ENCODE assay signal across 8 cellular contexts in genomic region chr6:42390228-42390934, GRCh38.
DNase-seq lines count a peak whose midpoint lies in the region; ATAC-seq and TF ChIP-seq lines count a peak whose summit lies in the region.

No MANE protein-coding gene starts in this region.

- intact Hi-C loops in mucosa of descending colon (cut with DNase I, micrococcal nuclease), result no loop called here
- intact Hi-C loops in upper lobe of right lung (cut with DNase I), result no loop called here

- peak overlapping the region; percentile 49 for H3K27ac ChIP-seq in upper lobe of right lung

- H3K9me3 ChIP-seq in mucosa of descending colon (no peaks in the 10 kb centered on the region), upper lobe of right lung (no peaks in the 10 kb centered on the region)

- H3K4me1 ChIP-seq in mucosa of descending colon (ENCODE audit: low read depth) (peaks cover 9% of the 10 kb centered on the region), upper lobe of right lung (no peaks in the 10 kb centered on the region)

- H3K4me3 ChIP-seq in mucosa of descending colon, result no peak overlapping the region
- no peak overlapping the region for H3K4me3 ChIP-seq in upper lobe of right lung

- ATAC-seq in mucosa of descending colon, result peak; percentile 70
- peak; percentile 42 for ATAC-seq in upper lobe of right lung
- ATAC-seq in GM18873 (IDR thresholded peaks at IDR 0.05; ENCODE audit: low FRiP score, unreplicated experiment), result no peak

- H3K27me3 ChIP-seq in upper lobe of right lung, result no peaks in the 10 kb centered on the region

- DNase-seq in NK-92 treated with Interleukin-12 subunit alpha and Interleukin-12 subunit beta, amount 100 ng/mL, for 24 hours (lab: John Stamatoyannopoulos, UW), result peak; percentile 41
- DNase-seq in NK-92 (lab: John Stamatoyannopoulos, UW; ENCODE audit: unreplicated experiment) (no peak), mucosa of descending colon (no peak), upper lobe of right lung (no peak), nucleus accumbens (lab: John Stamatoyannopoulos, UW) (no peak), NCI-H82 treated with DMSO at 0.1 percent for 48 hours (lab: John Stamatoyannopoulos, UW; ENCODE audit: unreplicated experiment) (no peak)
- DNase-seq in activated CD8-positive, alpha-beta memory T cell treated with anti-CD3 and anti-CD28 coated beads for 24 hours, result peak; percentile 85

- TF ChIP-seq CTCF in mucosa of descending colon (IDR thresholded peaks at IDR 0.05), result no peak
- no peak for TF ChIP-seq CTCF in upper lobe of right lung (IDR thresholded peaks at IDR 0.05)

- H3K36me3 ChIP-seq in mucosa of descending colon (ENCODE audit: low read depth) (no peaks in the 10 kb centered on the region), upper lobe of right lung (no peaks in the 10 kb centered on the region)

Comparison
In these comparisons a context has a peak if more than half of its experiments do, and no peak if none do; other contexts are left out.
1. DNase-seq: peak in NK-92 treated with Interleukin-12 subunit alpha and Interleukin-12 subunit beta, amount 100 ng/mL, for 24 hours (single experiment) and activated CD8-positive, alpha-beta memory T cell treated with anti-CD3 and anti-CD28 coated beads for 24 hours (single experiment); none in NK-92 (single experiment), mucosa of descending colon (0 of 3), upper lobe of right lung (single experiment), nucleus accumbens (0 of 56) and NCI-H82 treated with DMSO at 0.1 percent for 48 hours (single experiment).